Comparison of ENCODE assay signal across 9 cellular contexts in genomic region chr15:99613887-99614642, GRCh38. TPM values are rescaled to one million over a fixed set of nuclear protein-coding genes. Genes with fewer than 3 reads are reported as not detected.
A peak's percentile ranks its signal among the peaks of the same experiment; 100 is the strongest.
DNase-seq lines count a peak whose midpoint lies in the region; ATAC-seq and TF ChIP-seq lines count a peak whose summit lies in the region.
"Had no signal": no experiment of that assay in that cellular context is flagged by ENCODE, and none has a peak within 500 bp of the region (broad histone marks: within the 10 kb centered on the region; RNA-seq: fewer than 3 reads in every experiment).

No MANE protein-coding gene starts in this region.

- peaks cover 2% of the 10 kb centered on the region for H3K36me3 Mint-ChIP-seq in activated CD4-positive, alpha-beta T cell treated with anti-CD3 and anti-CD28 coated beads for 36 hours (ENCODE audit: low read depth)
- H3K36me3 Mint-ChIP-seq in activated CD4-positive, alpha-beta T cell treated with anti-CD3 and anti-CD28 coated beads, Interleukin-2, amount 10 ng/mL, durations not matched to agents 7 days and 5 days (ENCODE audit: low read depth), result peaks cover 3% of the 10 kb centered on the region
- no peaks in the 10 kb centered on the region for H3K36me3 Mint-ChIP-seq in activated naive CD8-positive, alpha-beta T cell
- no peaks in the 10 kb centered on the region for H3K36me3 Mint-ChIP-seq in CD4-positive, alpha-beta memory T cell

- H3K9me3 Mint-ChIP-seq in activated CD4-positive, alpha-beta T cell treated with anti-CD3 and anti-CD28 coated beads for 36 hours (ENCODE audit: low read depth), result no peaks in the 10 kb centered on the region
- H3K9me3 Mint-ChIP-seq in activated CD4-positive, alpha-beta T cell treated with anti-CD3 and anti-CD28 coated beads, Interleukin-2, amount 10 ng/mL, durations not matched to agents 7 days and 5 days, result no peaks in the 10 kb centered on the region
- no peaks in the 10 kb centered on the region for H3K9me3 Mint-ChIP-seq in activated naive CD8-positive, alpha-beta T cell (ENCODE audit: low read depth)
- no peaks in the 10 kb centered on the region for H3K9me3 Mint-ChIP-seq in CD4-positive, alpha-beta memory T cell

- intact Hi-C loops in activated CD4-positive, alpha-beta T cell treated with anti-CD3 and anti-CD28 coated beads for 36 hours (cut with DNase I, micrococcal nuclease), result no loop called here
- intact Hi-C loops in left colon (cut with DNase I, micrococcal nuclease) (no loop called here), transverse colon (cut with DNase I; ENCODE audit: low total_unique reads) (no loop called here)
- intact Hi-C loops in CD4-positive, alpha-beta memory T cell (cut with micrococcal nuclease), result no loop called here

- ATAC-seq in activated CD4-positive, alpha-beta T cell treated with anti-CD3 and anti-CD28 coated beads for 36 hours, result no peak
- ATAC-seq in left colon (peak; percentile 63), HG03565 (IDR thresholded peaks at IDR 0.05; ENCODE audit: unreplicated experiment) (no peak)

- 60 to 63% methylated on average over 3 to 6 of the region's 6 CpGs for WGBS in transverse colon (ENCODE audit: low coverage in 1 of 2), 2 donors

- TF ChIP-seq EP300 in transverse colon (IDR thresholded peaks at IDR 0.05; ENCODE audit: low read depth), result no peak

- TF ChIP-seq POLR2A in transverse colon (IDR thresholded peaks at IDR 0.05), result no peak

- POLR2A ChIA-PET in activated CD4-positive, alpha-beta T cell treated with anti-CD3 and anti-CD28 coated beads for 36 hours (lab: Charles Lee), result interaction anchor here (1.7 kb wide), 1 partner anchor 47 kb away, joined by 5 read pairs; no protein-coding TSS in a partner anchor
- POLR2A ChIA-PET in activated CD4-positive, alpha-beta T cell treated with anti-CD3 and anti-CD28 coated beads, Interleukin-2, amount 10 ng/mL, durations not matched to agents 7 days and 5 days (lab: Charles Lee), result no interaction called here
- POLR2A ChIA-PET in CD4-positive, alpha-beta memory T cell (lab: Charles Lee; ENCODE audit: partially characterized antibody), result no interaction called here

- CTCF ChIA-PET in activated CD4-positive, alpha-beta T cell treated with anti-CD3 and anti-CD28 coated beads for 36 hours (lab: Charles Lee), result interaction anchor here (0.7 to 1.6 kb wide), 3 partner anchors 24 to 33 kb away, joined by 3 read pairs; no protein-coding TSS in a partner anchor
- CTCF ChIA-PET in activated CD4-positive, alpha-beta T cell treated with anti-CD3 and anti-CD28 coated beads, Interleukin-2, amount 10 ng/mL, durations not matched to agents 7 days and 5 days (lab: Charles Lee), result no interaction called here
- CTCF ChIA-PET in CD4-positive, alpha-beta memory T cell (lab: Charles Lee; ENCODE audit: partially characterized antibody), result no interaction called here

- DNase-seq in activated CD4-positive, alpha-beta T cell treated with anti-CD3 and anti-CD28 coated beads for 36 hours, result no peak
- DNase-seq in activated CD4-positive, alpha-beta T cell treated with anti-CD3 and anti-CD28 coated beads, Interleukin-2, amount 10 ng/mL, durations not matched to agents 7 days and 5 days, result no peak
- DNase-seq in left colon (peak in 1 of 2 donors; percentile 17), transverse colon (peak; percentile 40), NCI-H345 (lab: John Stamatoyannopoulos, UW) (no peak)
- no peak for DNase-seq in CD4-positive, alpha-beta memory T cell
- DNase-seq: NCI-H1092 had no signal

- H3K27me3 ChIP-seq in transverse colon, result no peaks in the 10 kb centered on the region
- H3K27me3 ChIP-seq in CD4-positive, alpha-beta memory T cell (ENCODE audit: insufficient read depth, low read length), result no peaks in the 10 kb centered on the region

- H3K4me3 ChIP-seq in transverse colon, result no peak overlapping the region
- H3K4me3 ChIP-seq in CD4-positive, alpha-beta memory T cell (ENCODE audit: low read length in 2 of 2), result no peak overlapping the region

- no peak overlapping the region for H3K4me3 Mint-ChIP-seq in activated CD4-positive, alpha-beta T cell treated with anti-CD3 and anti-CD28 coated beads for 36 hours
- H3K4me3 Mint-ChIP-seq in activated CD4-positive, alpha-beta T cell treated with anti-CD3 and anti-CD28 coated beads, Interleukin-2, amount 10 ng/mL, durations not matched to agents 7 days and 5 days, result no peak overlapping the region
- H3K4me3 Mint-ChIP-seq in activated naive CD8-positive, alpha-beta T cell, result peak overlapping the region; percentile 17
- H3K4me3 Mint-ChIP-seq in CD4-positive, alpha-beta memory T cell, result no peak overlapping the region

- in situ Hi-C loops in transverse colon (cut with MboI; ENCODE audit: low pct_ligation_motif_present in 1 of 4, low pct_unique_long_range_greater_than_20kb in 1 of 4, low sequenced_read_pairs in 3 of 4), result no loop called here

- peaks cover 49% of the 10 kb centered on the region for H3K4me1 Mint-ChIP-seq in activated CD4-positive, alpha-beta T cell treated with anti-CD3 and anti-CD28 coated beads for 36 hours
- peaks cover 18% of the 10 kb centered on the region for H3K4me1 Mint-ChIP-seq in activated CD4-positive, alpha-beta T cell treated with anti-CD3 and anti-CD28 coated beads, Interleukin-2, amount 10 ng/mL, durations not matched to agents 7 days and 5 days
- peaks cover 58% of the 10 kb centered on the region for H3K4me1 Mint-ChIP-seq in activated naive CD8-positive, alpha-beta T cell (ENCODE audit: low read depth)
- H3K4me1 Mint-ChIP-seq in CD4-positive, alpha-beta memory T cell, result peaks cover 37 to 68% (median 44%) of the 10 kb centered on the region in 4 donors

- H3K4me1 ChIP-seq in transverse colon, result peaks cover 26 to 52% (median 41%) of the 10 kb centered on the region in 4 donors
- peaks cover 28% of the 10 kb centered on the region for H3K4me1 ChIP-seq in CD4-positive, alpha-beta memory T cell (ENCODE audit: insufficient read depth, low read length)

- no peaks in the 10 kb centered on the region for H3K27me3 Mint-ChIP-seq in activated CD4-positive, alpha-beta T cell treated with anti-CD3 and anti-CD28 coated beads for 36 hours
- H3K27me3 Mint-ChIP-seq in activated CD4-positive, alpha-beta T cell treated with anti-CD3 and anti-CD28 coated beads, Interleukin-2, amount 10 ng/mL, durations not matched to agents 7 days and 5 days, result no peaks in the 10 kb centered on the region
- no peaks in the 10 kb centered on the region for H3K27me3 Mint-ChIP-seq in activated naive CD8-positive, alpha-beta T cell
- H3K27me3 Mint-ChIP-seq in CD4-positive, alpha-beta memory T cell, result no peaks in the 10 kb centered on the region

- H3K27ac ChIP-seq in transverse colon, result peak overlapping the region; percentile 60 to 76 (median 70)
- H3K27ac ChIP-seq in CD4-positive, alpha-beta memory T cell (ENCODE audit: low read depth, low read length), result no peak overlapping the region

- no peak for TF ChIP-seq CTCF in transverse colon (IDR thresholded peaks at IDR 0.05)

- H3K27ac Mint-ChIP-seq in activated CD4-positive, alpha-beta T cell treated with anti-CD3 and anti-CD28 coated beads for 36 hours, result peak overlapping the region; percentile 19
- H3K27ac Mint-ChIP-seq in activated CD4-positive, alpha-beta T cell treated with anti-CD3 and anti-CD28 coated beads, Interleukin-2, amount 10 ng/mL, durations not matched to agents 7 days and 5 days, result no peak overlapping the region
- H3K27ac Mint-ChIP-seq in activated naive CD8-positive, alpha-beta T cell, result peak overlapping the region; percentile 52
- H3K27ac Mint-ChIP-seq in CD4-positive, alpha-beta memory T cell, result peak overlapping the region in 3 of 7 donors; percentile 3 to 27 (median 8)

- H3K9me3 ChIP-seq in transverse colon, result no peaks in the 10 kb centered on the region
- H3K9me3 ChIP-seq in CD4-positive, alpha-beta memory T cell (ENCODE audit: control insufficient read depth in 1 of 2, low read length in 2 of 2), result no peaks in the 10 kb centered on the region

- no peaks in the 10 kb centered on the region for H3K36me3 ChIP-seq in transverse colon
- no peaks in the 10 kb centered on the region for H3K36me3 ChIP-seq in CD4-positive, alpha-beta memory T cell (ENCODE audit: insufficient read depth, low read length)

RNA-seq across cellular contexts. Expression of gene MEF2A, which starts 48.3 kb away (rescaled TPM):
- 10 to 100 TPM; 16.5 to 20.9 TPM for total RNA-seq in activated CD4-positive, alpha-beta T cell treated with anti-CD3 and anti-CD28 coated beads for 36 hours
- total RNA-seq in activated CD4-positive, alpha-beta T cell treated with anti-CD3 and anti-CD28 coated beads, Interleukin-2, amount 10 ng/mL, durations not matched to agents 7 days and 5 days, result 10 to 100 TPM; 24.5 to 27.0 TPM
- total RNA-seq in left colon (10 to 100 TPM; 35.3 to 40.5 TPM), transverse colon (10 to 100 TPM; 37.4 to 62.5 (median 51.8) TPM)
- total RNA-seq in CD4-positive, alpha-beta memory T cell, result 10 to 100 TPM; 27.6 to 27.8 TPM
- polyA plus RNA-seq in CD4-positive, alpha-beta memory T cell, result 10 to 100 TPM; 11.4 to 17.9 TPM
